25 cellular contexts compared by ENCODE assay signal in the genomic region with DNA sequence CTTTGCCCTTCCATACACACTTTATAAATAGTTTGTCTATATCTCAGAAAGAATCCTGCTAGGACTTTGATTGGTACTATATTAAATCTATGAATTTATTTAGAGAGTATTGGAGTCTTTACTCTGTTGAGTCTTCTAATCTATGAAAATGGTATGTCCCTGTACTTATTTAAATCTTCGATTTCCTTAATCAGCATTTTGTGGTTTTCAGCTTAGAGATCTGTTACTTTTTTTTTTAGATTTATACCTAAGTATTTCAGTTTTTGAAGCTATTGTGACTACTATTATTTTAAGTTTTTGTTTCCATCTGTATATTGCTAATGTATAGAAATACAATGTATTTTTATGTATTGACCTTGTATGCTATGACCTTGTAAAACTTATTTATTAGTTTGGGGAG. TPM values are rescaled to one million over a fixed set of nuclear protein-coding genes. Genes with fewer than 3 reads are reported as not detected.
"Had no signal": no experiment of that assay in that cellular context is flagged by ENCODE, and none has a peak within 500 bp of the region (broad histone marks: within the 10 kb centered on the region; RNA-seq: fewer than 3 reads in every experiment).

No MANE protein-coding gene starts in this region.

- H3K27me3 ChIP-seq: ascending aorta, cardiac muscle cell had no signal

- H3K36me3 ChIP-seq: ascending aorta, cardiac muscle cell had no signal

- DNase-seq: activated B cell treated with CpG ODN at 0.5 μM for 24 hours; activated CD4-positive, alpha-beta T cell treated with anti-CD3 and anti-CD28 coated beads for 4 hours; activated CD4-positive, alpha-beta T cell treated with anti-CD3 and anti-CD28 coated beads, Interleukin-2, amount 10 ng/mL, durations not matched to agents 24 days and 14 days; activated CD4-positive, alpha-beta T cell treated with anti-CD3 and anti-CD28 coated beads, Interleukin-2, amount 50 U/mL, for 1 hour; activated CD4-positive, alpha-beta T cell treated with anti-CD3 and anti-CD28 coated beads, Interleukin-2, amount 50 U/mL, for 4 hours; activated CD8-positive, alpha-beta memory T cell treated with anti-CD3 and anti-CD28 coated beads, Interleukin-2, amount 50 U/mL, for 4 hours; activated effector memory CD4-positive, alpha-beta T cell treated with Interleukin-2 at 50 U/mL for 16 hours; activated gamma-delta T cell; activated naive CD4-positive, alpha-beta T cell treated with Interleukin-2 at 50 U/mL for 16 hours; activated naive CD8-positive, alpha-beta T cell treated with anti-CD3 and anti-CD28 coated beads, Interleukin-2, amount 10 ng/mL, durations not matched to agents 7 days and 5 days; activated naive CD8-positive, alpha-beta T cell treated with anti-CD3 and anti-CD28 coated beads, Interleukin-2, amount 50 U/mL, for 24 hours; activated T-cell treated with anti-CD3 and anti-CD28 coated beads for 4 hours; activated T-cell treated with anti-CD3 and anti-CD28 coated beads, Interleukin-2, amount 50 U/mL, for 1 hour; activated T-cell treated with anti-CD3 and anti-CD28 coated beads, Interleukin-2, amount 50 U/mL, for 4 hours; amygdala; anterior cingulate cortex; caudate nucleus; T-helper 1 cell; T-helper 9 cell had no signal

- H3K9me3 ChIP-seq: ascending aorta had no signal

- FAIRE-seq: bronchial epithelial cell, colon, TTC549 had no signal

- H3K27ac ChIP-seq: ascending aorta, cardiac muscle cell, VCaP had no signal

- H3K4me1 ChIP-seq: ascending aorta had no signal

- ATAC-seq: activated T-cell treated with anti-CD3 and anti-CD28 coated beads, Interleukin-2, amount 50 U/mL, for 4 hours had no signal

- H3K4me3 ChIP-seq: ascending aorta, cardiac muscle cell had no signal

RNA-seq across cellular contexts. Expression of gene PPP4R4, which starts 31.3 kb away (rescaled TPM):
- total RNA-seq: activated B cell treated with CpG ODN at 0.5 μM for 24 hours, ascending aorta had no signal
